Comparison of ENCODE assay signal across 11 cellular contexts in the genomic region with DNA sequence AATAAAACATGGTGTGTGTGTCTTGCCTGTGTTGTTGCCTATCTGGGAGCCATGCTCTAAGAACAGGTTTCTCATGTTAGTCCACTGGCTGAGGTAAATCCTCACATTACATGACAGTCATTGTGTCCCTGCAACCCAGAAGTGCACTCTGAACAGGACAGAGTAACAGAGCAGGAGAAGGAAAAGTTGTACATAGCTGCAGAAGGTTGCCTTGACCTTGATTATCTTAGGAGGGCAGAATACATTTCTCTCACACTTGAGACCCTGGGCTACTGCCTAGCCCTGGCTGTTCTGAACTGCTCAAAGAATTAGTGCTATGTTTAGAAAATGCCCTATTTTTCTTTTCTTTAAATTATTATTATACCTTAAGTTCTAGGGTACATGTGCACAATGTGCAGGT. TPM values are rescaled to one million over a fixed set of nuclear protein-coding genes. Genes with fewer than 3 reads are reported as not detected.
"Had no signal": no experiment of that assay in that cellular context is flagged by ENCODE, and none has a peak within 500 bp of the region (broad histone marks: within the 10 kb centered on the region; RNA-seq: fewer than 3 reads in every experiment).

No MANE protein-coding gene starts in this region.

- H3K27ac ChIP-seq: GM23248 had no signal

- DNase-seq: GM23248, GOT3, H7, H9, HCEC 1CT, HFFc6 had no signal

- H3K9ac ChIP-seq: GM23248 had no signal

- H2AFZ ChIP-seq: GM23248, GM23338 had no signal

- H3K4me3 ChIP-seq: GM23248, GM23338, HAP-1 had no signal

- FAIRE-seq: H1 had no signal

- ATAC-seq: GM23338, HCT116 had no signal

- H3K4me2 ChIP-seq: GM23338 had no signal

- H3K4me1 ChIP-seq: HAP-1 had no signal

- H3K36me3 ChIP-seq: HAP-1 had no signal

RNA-seq across cellular contexts. Expression of a gene that starts 20.0 kb away (rescaled TPM):
- total RNA-seq: GM23248, GM23338, H1, H4, H7, H9, HFFc6 had no signal
- polyA plus RNA-seq: GM23338, H1 had no signal

RNA-seq across cellular contexts. Expression of a gene that starts 30.8 kb away (rescaled TPM):
- total RNA-seq: GM23248, H4 had no signal
